ENCODE assay signal across 40 cellular contexts in genomic region chr12:94114166-94114565, GRCh38.
"Had no signal": no experiment of that assay in that cellular context is flagged by ENCODE, and none has a peak within 500 bp of the region (broad histone marks: within the 10 kb centered on the region; RNA-seq: fewer than 3 reads in every experiment).

No MANE protein-coding gene starts in this region.

- H3K4me3 Mint-ChIP-seq: activated naive CD4-positive, alpha-beta T cell treated with anti-CD3 and anti-CD28 coated beads for 36 hours; activated naive CD4-positive, alpha-beta T cell treated with anti-CD3 and anti-CD28 coated beads, Interleukin-2, amount 10 ng/mL, durations not matched to agents 7 days and 5 days; activated naive CD4-positive, alpha-beta T cell treated with anti-CD3 and anti-CD28 coated beads, Interleukin-2, amount 50 U/mL, for 24 hours; activated naive CD8-positive, alpha-beta T cell; activated naive CD8-positive, alpha-beta T cell treated with anti-CD3 and anti-CD28 coated beads for 36 hours; activated naive CD8-positive, alpha-beta T cell treated with anti-CD3 and anti-CD28 coated beads, Interleukin-2, amount 10 ng/mL, durations not matched to agents 7 days and 5 days; activated naive CD8-positive, alpha-beta T cell treated with anti-CD3 and anti-CD28 coated beads, Interleukin-2, amount 50 U/mL, for 24 hours; activated T-cell treated with anti-CD3 and anti-CD28 coated beads, Interleukin-2, amount 50 U/mL, for 24 hours; activated T-cell treated with anti-CD3 and anti-CD28 coated beads, Interleukin-2, amount 50 U/mL, for 4 hours; activated T-cell treated with anti-CD3 and anti-CD28 coated beads, Interleukin-2, amount 50 U/mL, for 72 hours; activated T-helper 1 cell treated with anti-CD3 and anti-CD28 coated beads, Interleukin-12 subunit alpha, Interleukin-12 subunit beta, Interleukin-2, Interleukin-4 antibody, amounts not matched to agents 30 ng/mL and 10 ng/mL and 1 ng/mL, durations not matched to agents 14 hours and 24 hours and 36 hours; activated T-helper 17 cell treated with anti-CD3 and anti-CD28 coated beads, Interleukin-2, amount 50 U/mL, for 72 hours; brain; central memory CD8-positive, alpha-beta T cell had no signal

- H3K4me3 ChIP-seq: adrenal gland, ascending aorta, body of pancreas, breast epithelium, cardiac muscle cell had no signal

- H3K27ac ChIP-seq: adrenal gland, ascending aorta, body of pancreas, brain microvascular endothelial cell, breast epithelium, cardiac muscle cell had no signal

- H3K9me3 ChIP-seq: adrenal gland, ascending aorta, body of pancreas, breast epithelium had no signal

- H3K27me3 ChIP-seq: adrenal gland, ascending aorta, body of pancreas, brain microvascular endothelial cell, breast epithelium, cardiac muscle cell had no signal

- H3K27ac Mint-ChIP-seq: activated naive CD4-positive, alpha-beta T cell treated with anti-CD3 and anti-CD28 coated beads for 36 hours; activated naive CD4-positive, alpha-beta T cell treated with anti-CD3 and anti-CD28 coated beads, Interleukin-2, amount 10 ng/mL, durations not matched to agents 7 days and 5 days; activated naive CD4-positive, alpha-beta T cell treated with anti-CD3 and anti-CD28 coated beads, Interleukin-2, amount 50 U/mL, for 24 hours; activated naive CD4-positive, alpha-beta T cell treated with anti-CD3 and anti-CD28 coated beads, Interleukin-2, amount 50 U/mL, for 72 hours; activated naive CD8-positive, alpha-beta T cell; activated naive CD8-positive, alpha-beta T cell treated with anti-CD3 and anti-CD28 coated beads for 36 hours; activated naive CD8-positive, alpha-beta T cell treated with anti-CD3 and anti-CD28 coated beads, Interleukin-2, amount 10 ng/mL, durations not matched to agents 7 days and 5 days; activated naive CD8-positive, alpha-beta T cell treated with anti-CD3 and anti-CD28 coated beads, Interleukin-2, amount 50 U/mL, for 24 hours; activated T-cell treated with anti-CD3 and anti-CD28 coated beads, Interleukin-2, amount 50 U/mL, for 24 hours; activated T-cell treated with anti-CD3 and anti-CD28 coated beads, Interleukin-2, amount 50 U/mL, for 72 hours; activated T-helper 1 cell treated with anti-CD3 and anti-CD28 coated beads, Interleukin-12 subunit alpha, Interleukin-12 subunit beta, Interleukin-2, Interleukin-4 antibody, amounts not matched to agents 30 ng/mL and 10 ng/mL and 1 ng/mL, durations not matched to agents 14 hours and 24 hours and 36 hours; activated T-helper 17 cell treated with anti-CD3 and anti-CD28 coated beads, Interleukin-2, amount 50 U/mL, for 72 hours; activated T-helper 2 cell treated with anti-CD3 and anti-CD28 coated beads, Interferon-gamma antibody, Interleukin-2, Interleukin-4, amounts not matched to agents 10 μg/mL and 5 μg/mL and 100 μg/mL, durations not matched to agents 14 hours and 24 hours and 36 hours; brain had no signal

- H3K36me3 ChIP-seq: adrenal gland, ascending aorta, brain microvascular endothelial cell, breast epithelium, cardiac muscle cell had no signal

- ATAC-seq: activated naive CD4-positive, alpha-beta T cell treated with anti-CD3 and anti-CD28 coated beads, Interleukin-2, amount 50 U/mL, for 72 hours; activated naive CD8-positive, alpha-beta T cell treated with anti-CD3 and anti-CD28 coated beads, Interleukin-2, amount 50 U/mL, for 24 hours; activated T-cell treated with anti-CD3 and anti-CD28 coated beads, Interleukin-2, amount 50 U/mL, for 4 hours; activated T-cell treated with anti-CD3 and anti-CD28 coated beads, Interleukin-2, amount 50 U/mL, for 72 hours; activated T-helper 17 cell treated with anti-CD3 and anti-CD28 coated beads, Interleukin-2, amount 50 U/mL, for 72 hours; body of pancreas had no signal

- H3K27me3 Mint-ChIP-seq: activated naive CD4-positive, alpha-beta T cell treated with anti-CD3 and anti-CD28 coated beads, Interleukin-2, amount 50 U/mL, for 24 hours; activated naive CD8-positive, alpha-beta T cell; activated naive CD8-positive, alpha-beta T cell treated with anti-CD3 and anti-CD28 coated beads for 36 hours; activated T-cell treated with anti-CD3 and anti-CD28 coated beads, Interleukin-2, amount 50 U/mL, for 24 hours; activated T-helper 17 cell treated with anti-CD3 and anti-CD28 coated beads, Interleukin-2, amount 50 U/mL, for 72 hours had no signal

- H3K36me3 Mint-ChIP-seq: activated naive CD4-positive, alpha-beta T cell treated with anti-CD3 and anti-CD28 coated beads, Interleukin-2, amount 10 ng/mL, durations not matched to agents 7 days and 5 days; activated naive CD4-positive, alpha-beta T cell treated with anti-CD3 and anti-CD28 coated beads, Interleukin-2, amount 50 U/mL, for 24 hours; activated naive CD4-positive, alpha-beta T cell treated with anti-CD3 and anti-CD28 coated beads, Interleukin-2, amount 50 U/mL, for 72 hours; activated naive CD8-positive, alpha-beta T cell treated with anti-CD3 and anti-CD28 coated beads for 36 hours; activated naive CD8-positive, alpha-beta T cell treated with anti-CD3 and anti-CD28 coated beads, Interleukin-2, amount 10 ng/mL, durations not matched to agents 7 days and 5 days; brain had no signal

- H3K4me1 Mint-ChIP-seq: activated naive CD8-positive, alpha-beta T cell treated with anti-CD3 and anti-CD28 coated beads, Interleukin-2, amount 10 ng/mL, durations not matched to agents 7 days and 5 days; brain; central memory CD8-positive, alpha-beta T cell had no signal

- DNase-seq: activated effector memory CD4-positive, alpha-beta T cell treated with anti-CD3 and anti-CD28 coated beads, Interleukin-2, amount 50 U/mL, for 16 hours; activated effector memory CD4-positive, alpha-beta T cell treated with Interleukin-2 at 50 U/mL for 16 hours; activated gamma-delta T cell; activated gamma-delta T cell treated with Interleukin-2 at 50 U/mL for 16 hours; activated naive CD4-positive, alpha-beta T cell; activated naive CD4-positive, alpha-beta T cell treated with anti-CD3 and anti-CD28 coated beads for 36 hours; activated naive CD4-positive, alpha-beta T cell treated with anti-CD3 and anti-CD28 coated beads, Interleukin-2, amount 10 ng/mL, durations not matched to agents 7 days and 5 days; activated naive CD4-positive, alpha-beta T cell treated with anti-CD3 and anti-CD28 coated beads, Interleukin-2, amount 50 U/mL, for 16 hours; activated naive CD4-positive, alpha-beta T cell treated with Interleukin-2 at 50 U/mL for 16 hours; activated naive CD8-positive, alpha-beta T cell treated with anti-CD3 and anti-CD28 coated beads for 36 hours; activated naive CD8-positive, alpha-beta T cell treated with anti-CD3 and anti-CD28 coated beads, Interleukin-2, amount 10 ng/mL, durations not matched to agents 7 days and 5 days; activated naive CD8-positive, alpha-beta T cell treated with anti-CD3 and anti-CD28 coated beads, Interleukin-2, amount 50 U/mL, for 24 hours; activated T-cell treated with anti-CD3 and anti-CD28 coated beads, Interleukin-2, amount 50 U/mL, for 1 hour; activated T-cell treated with anti-CD3 and anti-CD28 coated beads, Interleukin-2, amount 50 U/mL, for 24 hours; activated T-cell treated with anti-CD3 and anti-CD28 coated beads, Interleukin-2, amount 50 U/mL, for 4 hours; activated T-cell treated with anti-CD3 and anti-CD28 coated beads, Interleukin-2, amount 50 U/mL, for 48 hours; activated T-cell treated with anti-CD3 and anti-CD28 coated beads, Interleukin-2, amount 50 U/mL, for 72 hours; adrenal gland; amniotic stem cell; amygdala; anterior cingulate cortex; aorta; body of pancreas; brain microvascular endothelial cell; caudate nucleus; central memory CD4-positive, alpha-beta T cell; cerebellar nuclear complex had no signal

- H3K9me3 Mint-ChIP-seq: activated naive CD4-positive, alpha-beta T cell treated with anti-CD3 and anti-CD28 coated beads for 36 hours; activated naive CD4-positive, alpha-beta T cell treated with anti-CD3 and anti-CD28 coated beads, Interleukin-2, amount 10 ng/mL, durations not matched to agents 7 days and 5 days; activated naive CD4-positive, alpha-beta T cell treated with anti-CD3 and anti-CD28 coated beads, Interleukin-2, amount 50 U/mL, for 24 hours; activated naive CD4-positive, alpha-beta T cell treated with anti-CD3 and anti-CD28 coated beads, Interleukin-2, amount 50 U/mL, for 72 hours; activated naive CD8-positive, alpha-beta T cell treated with anti-CD3 and anti-CD28 coated beads for 36 hours; activated naive CD8-positive, alpha-beta T cell treated with anti-CD3 and anti-CD28 coated beads, Interleukin-2, amount 50 U/mL, for 24 hours; activated T-cell treated with anti-CD3 and anti-CD28 coated beads, Interleukin-2, amount 50 U/mL, for 24 hours; activated T-cell treated with anti-CD3 and anti-CD28 coated beads, Interleukin-2, amount 50 U/mL, for 4 hours; activated T-cell treated with anti-CD3 and anti-CD28 coated beads, Interleukin-2, amount 50 U/mL, for 72 hours; activated T-helper 1 cell treated with anti-CD3 and anti-CD28 coated beads, Interleukin-12 subunit alpha, Interleukin-12 subunit beta, Interleukin-2, Interleukin-4 antibody, amounts not matched to agents 30 ng/mL and 10 ng/mL and 1 ng/mL, durations not matched to agents 14 hours and 24 hours and 36 hours; activated T-helper 17 cell treated with anti-CD3 and anti-CD28 coated beads, Interleukin-2, amount 50 U/mL, for 72 hours; activated T-helper 2 cell treated with anti-CD3 and anti-CD28 coated beads, Interferon-gamma antibody, Interleukin-2, Interleukin-4, amounts not matched to agents 10 μg/mL and 5 μg/mL and 100 μg/mL, durations not matched to agents 14 hours and 24 hours and 36 hours; central memory CD8-positive, alpha-beta T cell had no signal

- H3K4me1 ChIP-seq: adrenal gland, ascending aorta, body of pancreas, breast epithelium had no signal

- FAIRE-seq: astrocyte, bronchial epithelial cell had no signal
